22 cellular contexts compared by ENCODE assay signal in genomic region chrX:15366507-15367352, GRCh38. TPM values are rescaled to one million over a fixed set of nuclear protein-coding genes. Genes with fewer than 3 reads are reported as not detected.
"Had no signal": no experiment of that assay in that cellular context is flagged by ENCODE, and none has a peak within 500 bp of the region (broad histone marks: within the 10 kb centered on the region; RNA-seq: fewer than 3 reads in every experiment).

No MANE protein-coding gene starts in this region.

- H3K36me3 ChIP-seq: sigmoid colon, transverse colon, WERI-Rb-1 had no signal

- H3K4me3 Mint-ChIP-seq: activated CD8-positive, alpha-beta T cell treated with anti-CD3 and anti-CD28 coated beads for 36 hours; activated naive CD8-positive, alpha-beta T cell treated with anti-CD3 and anti-CD28 coated beads, Interleukin-2, amount 10 ng/mL, durations not matched to agents 7 days and 5 days; natural killer cell treated with Interleukin-12 subunit alpha and Interleukin-12 subunit beta and Interleukin-15 and Interleukin-18, amount 100 ng/mL, for 72 hours; stimulated activated naive B cell treated with anti-CD40 and anti-IgM and Interleukin-4, amounts not matched to agents 10 μg/mL and 1 μg/mL and 100 μg/mL, for 72 hours; T-helper 2 cell treated with Interferon-gamma antibody and Interleukin-4, amounts not matched to agents 5 μg/mL and 100 μg/mL, for 36 hours had no signal

- H3K9me3 ChIP-seq: sigmoid colon, transverse colon had no signal

- H3K27ac ChIP-seq: sigmoid colon, transverse colon, WERI-Rb-1 had no signal

- ATAC-seq: activated CD8-positive, alpha-beta T cell treated with anti-CD3 and anti-CD28 coated beads for 36 hours; left cardiac atrium; natural killer cell treated with Interleukin-12 subunit alpha and Interleukin-12 subunit beta and Interleukin-15 and Interleukin-18, amount 100 ng/mL, for 72 hours; stimulated activated naive B cell treated with anti-CD40 and anti-IgM and Interleukin-4, amounts not matched to agents 10 μg/mL and 1 μg/mL and 100 μg/mL, for 72 hours had no signal

- H3K9me3 Mint-ChIP-seq: activated CD8-positive, alpha-beta T cell treated with anti-CD3 and anti-CD28 coated beads for 36 hours; activated naive CD8-positive, alpha-beta T cell treated with anti-CD3 and anti-CD28 coated beads, Interleukin-2, amount 10 ng/mL, durations not matched to agents 7 days and 5 days; natural killer cell treated with Interleukin-12 subunit alpha and Interleukin-12 subunit beta and Interleukin-15 and Interleukin-18, amount 100 ng/mL, for 72 hours; stimulated activated naive B cell treated with anti-CD40 and anti-IgM and Interleukin-4, amounts not matched to agents 10 μg/mL and 1 μg/mL and 100 μg/mL, for 72 hours; T-helper 2 cell treated with Interferon-gamma antibody and Interleukin-4, amounts not matched to agents 5 μg/mL and 100 μg/mL, for 36 hours had no signal

- H3K27ac Mint-ChIP-seq: activated CD8-positive, alpha-beta T cell treated with anti-CD3 and anti-CD28 coated beads for 36 hours; activated naive CD8-positive, alpha-beta T cell treated with anti-CD3 and anti-CD28 coated beads, Interleukin-2, amount 10 ng/mL, durations not matched to agents 7 days and 5 days; natural killer cell treated with Interleukin-12 subunit alpha and Interleukin-12 subunit beta and Interleukin-15 and Interleukin-18, amount 100 ng/mL, for 72 hours; stimulated activated naive B cell treated with anti-CD40 and anti-IgM and Interleukin-4, amounts not matched to agents 10 μg/mL and 1 μg/mL and 100 μg/mL, for 72 hours; T-helper 2 cell treated with Interferon-gamma antibody and Interleukin-4, amounts not matched to agents 5 μg/mL and 100 μg/mL, for 36 hours had no signal

- DNase-seq: activated CD4-positive, alpha-beta T cell treated with anti-CD3 and anti-CD28 coated beads for 4 hours; activated CD8-positive, alpha-beta memory T cell treated with anti-CD3 and anti-CD28 coated beads, Interleukin-2, amount 50 U/mL, for 4 hours; activated CD8-positive, alpha-beta T cell treated with anti-CD3 and anti-CD28 coated beads for 36 hours; activated naive CD8-positive, alpha-beta T cell treated with anti-CD3 and anti-CD28 coated beads, Interleukin-2, amount 10 ng/mL, durations not matched to agents 7 days and 5 days; anterior cingulate cortex; cerebellar nuclear complex; left cardiac atrium; sigmoid colon; stimulated activated CD4-positive, alpha-beta T cell treated with anti-CD3 and anti-CD28 coated beads, Interleukin-2, amount 100 ng/mL, for 24 hours; stimulated activated naive B cell treated with anti-CD40 and anti-IgM and Interleukin-4, amounts not matched to agents 10 μg/mL and 1 μg/mL and 100 μg/mL, for 72 hours; substantia nigra; transverse colon; WERI-Rb-1 had no signal

- H3K27me3 ChIP-seq: sigmoid colon, transverse colon had no signal

- H3K4me3 ChIP-seq: lung, sigmoid colon, transverse colon had no signal

- H3K4me1 Mint-ChIP-seq: activated naive CD8-positive, alpha-beta T cell treated with anti-CD3 and anti-CD28 coated beads, Interleukin-2, amount 10 ng/mL, durations not matched to agents 7 days and 5 days; stimulated activated naive B cell treated with anti-CD40 and anti-IgM and Interleukin-4, amounts not matched to agents 10 μg/mL and 1 μg/mL and 100 μg/mL, for 72 hours had no signal

- H3K4me1 ChIP-seq: sigmoid colon, transverse colon had no signal

- H3K36me3 Mint-ChIP-seq: activated naive CD8-positive, alpha-beta T cell treated with anti-CD3 and anti-CD28 coated beads, Interleukin-2, amount 10 ng/mL, durations not matched to agents 7 days and 5 days; natural killer cell treated with Interleukin-12 subunit alpha and Interleukin-12 subunit beta and Interleukin-15 and Interleukin-18, amount 100 ng/mL, for 72 hours; stimulated activated naive B cell treated with anti-CD40 and anti-IgM and Interleukin-4, amounts not matched to agents 10 μg/mL and 1 μg/mL and 100 μg/mL, for 72 hours had no signal

RNA-seq across cellular contexts. Expression of gene VEGFD, which starts 17.5 kb away (rescaled TPM):
- total RNA-seq: activated CD8-positive, alpha-beta T cell treated with anti-CD3 and anti-CD28 coated beads for 36 hours; activated naive CD8-positive, alpha-beta T cell treated with anti-CD3 and anti-CD28 coated beads, Interleukin-2, amount 10 ng/mL, durations not matched to agents 7 days and 5 days; fibroblast of villous mesenchyme; natural killer cell treated with Interleukin-12 subunit alpha and Interleukin-12 subunit beta and Interleukin-15 and Interleukin-18, amount 100 ng/mL, for 72 hours had no signal

RNA-seq across cellular contexts. Expression of gene ASB11, which starts 51.3 kb away (rescaled TPM):
- total RNA-seq: activated CD8-positive, alpha-beta T cell treated with anti-CD3 and anti-CD28 coated beads for 36 hours; activated naive CD8-positive, alpha-beta T cell treated with anti-CD3 and anti-CD28 coated beads, Interleukin-2, amount 10 ng/mL, durations not matched to agents 7 days and 5 days; dermis microvascular lymphatic vessel endothelial cell; fibroblast of villous mesenchyme; mucosa of gallbladder; natural killer cell treated with Interleukin-12 subunit alpha and Interleukin-12 subunit beta and Interleukin-15 and Interleukin-18, amount 100 ng/mL, for 72 hours; omental fat pad; pulmonary artery endothelial cell; sigmoid colon had no signal
- polyA plus RNA-seq: esophagus had no signal
